In the genomic region with DNA sequence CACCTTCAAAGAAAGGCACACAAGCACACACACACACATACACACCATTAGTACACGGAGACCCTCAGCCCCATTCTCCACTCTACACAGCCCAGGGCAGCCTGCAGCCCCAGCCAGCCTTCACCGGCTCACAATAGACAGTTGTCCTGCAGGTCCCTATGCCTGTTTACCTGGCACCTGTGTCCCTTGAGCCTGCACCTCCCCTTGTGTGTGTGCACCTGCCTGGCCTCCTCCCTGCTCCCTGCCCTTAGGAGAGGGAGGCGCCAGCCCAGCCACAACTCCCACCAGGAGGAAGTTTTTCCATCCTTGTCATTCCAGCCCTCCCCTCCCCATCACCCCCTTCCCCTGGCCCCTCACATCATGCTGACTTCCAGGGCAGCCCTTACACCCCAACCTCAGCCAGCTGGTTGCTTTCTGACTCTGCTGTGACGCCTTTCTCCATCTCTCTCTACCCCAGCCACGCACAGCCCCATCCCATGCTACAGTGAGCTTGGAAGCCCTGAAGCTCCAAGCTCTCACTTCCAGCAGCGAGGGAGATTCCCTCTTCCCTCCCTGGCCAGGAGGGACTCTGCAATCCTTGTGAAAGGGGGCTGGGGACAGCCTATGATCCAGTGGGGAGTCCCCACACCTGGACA, we compare ENCODE assay signal across 8 cellular contexts. TPM values are rescaled to one million over a fixed set of nuclear protein-coding genes. Genes with fewer than 3 reads are reported as not detected.
DNase-seq lines count a peak whose midpoint lies in the region; ATAC-seq and TF ChIP-seq lines count a peak whose summit lies in the region.

No MANE protein-coding gene starts in this region.

- peaks cover 59 to 74% (median 70%) of the 10 kb centered on the region in 3 donors for H3K4me1 Mint-ChIP-seq in T-cell

- peak overlapping the region; percentile 88 to 90 for H3K4me3 ChIP-seq in foreskin fibroblast (ENCODE audit: low read depth in 1 of 2, low read length in 2 of 2)
- peak overlapping the region; percentile 83 to 95 (median 88) for H3K4me3 ChIP-seq in stomach

- H3K4me1 ChIP-seq in stomach: peaks cover 68 to 82% (median 80%) of the 10 kb centered on the region in 4 donors

- H3K4me3 Mint-ChIP-seq in T-cell: peak overlapping the region; percentile 91 to 96 (median 92)

- CTCF ChIA-PET in T-cell (lab: Charles Lee): interaction anchor here (0.5 to 4.1 kb wide), 13 partner anchors 10 to 198 kb away, joined by 4 to 63 read pairs (median 9); a partner anchor contains a TSS

- TF ChIP-seq EP300 in stomach (IDR thresholded peaks at IDR 0.05): no peak

- H3K36me3 Mint-ChIP-seq in T-cell: peaks cover 9% of the 10 kb centered on the region

- no peaks in the 10 kb centered on the region for H3K36me3 ChIP-seq in stomach

- H3K27me3 Mint-ChIP-seq in T-cell: no peaks in the 10 kb centered on the region

- POLR2A ChIA-PET in T-cell (lab: Charles Lee): interaction anchor here (0.6 to 5.2 kb wide), 8 partner anchors 11 to 749 kb away, joined by 3 to 98 read pairs (median 6); a partner anchor contains a TSS

- no peak for TF ChIP-seq POLR2A in stomach (IDR thresholded peaks at IDR 0.05)

- no peaks in the 10 kb centered on the region for H3K27me3 ChIP-seq in stomach

- H3K27ac ChIP-seq in stomach: peak overlapping the region; percentile 93 to 99 (median 96)

- 11 to 28% (median 24%) methylated on average over 5 to 6 of the region's 6 CpGs for WGBS in stomach, 5 donors

- H3K9me3 ChIP-seq in stomach: no peaks in the 10 kb centered on the region

- H3K27ac Mint-ChIP-seq in T-cell: peak overlapping the region; percentile 84 to 85

- no peaks in the 10 kb centered on the region for H3K9me3 Mint-ChIP-seq in T-cell

- TF ChIP-seq CTCF in foreskin fibroblast (IDR thresholded peaks at IDR 0.05; ENCODE audit: low read depth, low read length) (no peak), stomach (IDR thresholded peaks at IDR 0.05) (no peak)

- intact Hi-C loops in stomach (cut with DNase I; ENCODE audit: low total_unique reads): loop anchor here (5.0 kb wide), 1 partner anchor 120 kb away; no protein-coding TSS in a partner anchor

- peak; percentile 28 for DNase-seq in NCI-H345 (lab: John Stamatoyannopoulos, UW)
- no peak for DNase-seq in NCI-H345 treated with DMSO at 0.1 percent for 48 hours (lab: John Stamatoyannopoulos, UW; ENCODE audit: unreplicated experiment)
- DNase-seq in T-cell: peak in 1 of 34 experiments; percentile 14
- no peak for DNase-seq in foreskin fibroblast
- DNase-seq in stomach: peak; percentile 58
- DNase-seq in glomerular visceral epithelial cell (ENCODE audit: extremely low spot score): no peak
- DNase-seq in stimulated activated CD4-positive, alpha-beta T cell treated with anti-CD3 and anti-CD28 coated beads, Interleukin-2, amount 100 ng/mL, for 48 hours: no peak

- ATAC-seq in T-cell (replicated peaks in 1 of 4) (no peak), HG02973 (IDR thresholded peaks at IDR 0.05; ENCODE audit: unreplicated experiment) (no peak)

RNA-seq across cellular contexts. Expression of a gene that starts 4.4 kb away (rescaled TPM):
- total RNA-seq in T-cell (100 to 1,000 TPM; 267 to 636 (median 395) TPM), stomach (100 to 1,000 TPM; 550 to 693 (median 622) TPM)
- polyA plus RNA-seq in stomach: 10 to 100 TPM; 37.4 to 76.8 (median 60.3) TPM

RNA-seq across cellular contexts. Expression of a gene that starts 31.5 kb away (rescaled TPM):
- total RNA-seq in T-cell (1,000 to 10,000 TPM; 1,908 to 2,187 (median 2,119) TPM), stomach (1,000 to 10,000 TPM in 1 of 5 donors, 100 to 1,000 TPM in 4; 671 to 1,412 (median 779) TPM)
- 1,000 to 10,000 TPM; 1,415 to 1,760 (median 1,525) TPM for polyA plus RNA-seq in stomach

RNA-seq across cellular contexts. Expression of a gene that starts 49.1 kb away (rescaled TPM):
- 10 to 100 TPM; 35.2 to 56.0 (median 42.9) TPM for total RNA-seq in T-cell
- total RNA-seq in stomach: 10 to 100 TPM in 3 of 5 donors, 1 to 10 TPM in 2; 6.1 to 36.2 (median 12.3) TPM
- polyA plus RNA-seq in stomach: 10 to 100 TPM; 13.3 to 18.9 (median 16.3) TPM

RNA-seq across cellular contexts. Expression of a gene that starts 59.4 kb away (rescaled TPM):
- total RNA-seq in T-cell (100 to 1,000 TPM; 151 to 185 (median 184) TPM), stomach (100 to 1,000 TPM in 1 of 5 donors, 10 to 100 TPM in 4; 53.9 to 110 (median 85.3) TPM)
- 10 to 100 TPM; 32.8 to 44.6 (median 34.7) TPM for polyA plus RNA-seq in stomach

Comparison
In these comparisons a context has a peak if more than half of its experiments do, and no peak if none do; other contexts are left out.
1. DNase-seq: peak in NCI-H345 (single experiment) and stomach (single experiment); none in NCI-H345 treated with DMSO at 0.1 percent for 48 hours (single experiment), foreskin fibroblast (0 of 2), glomerular visceral epithelial cell (single experiment) and stimulated activated CD4-positive, alpha-beta T cell treated with anti-CD3 and anti-CD28 coated beads, Interleukin-2, amount 100 ng/mL, for 48 hours (0 of 2).